Comparison of ENCODE assay signal across 8 cellular contexts in genomic region chr6:158474961-158475343, GRCh38.
DNase-seq lines count a peak whose midpoint lies in the region; ATAC-seq and TF ChIP-seq lines count a peak whose summit lies in the region.

No MANE protein-coding gene starts in this region.

- H3K36me3 ChIP-seq in mucosa of descending colon (ENCODE audit: low read depth) (no peaks in the 10 kb centered on the region), tibial artery (peaks cover 5 to 16% (median 14%) of the 10 kb centered on the region in 3 donors)

- intact Hi-C loops in mucosa of descending colon (cut with DNase I, micrococcal nuclease) (no loop called here), tibial artery (cut with DNase I; ENCODE audit: low total_unique reads) (no loop called here)

- H3K9me3 ChIP-seq in mucosa of descending colon = no peaks in the 10 kb centered on the region
- H3K9me3 ChIP-seq in tibial artery = no peaks in the 10 kb centered on the region

- H3K4me1 ChIP-seq in mucosa of descending colon (ENCODE audit: low read depth) (peaks cover 19% of the 10 kb centered on the region), tibial artery (no peaks in the 10 kb centered on the region)

- no peak overlapping the region for H3K27ac ChIP-seq in tibial artery

- no peak for TF ChIP-seq CTCF in mucosa of descending colon (IDR thresholded peaks at IDR 0.05)
- TF ChIP-seq CTCF in tibial artery (IDR thresholded peaks at IDR 0.05) = no peak

- DNase-seq in EH (ENCODE audit: low read depth) (peak; percentile 76), SHP77 treated with DMSO at 0.1 percent for 48 hours (lab: John Stamatoyannopoulos, UW) (peak; percentile 93), mucosa of descending colon (peak in 1 of 3 donors; percentile 28), tibial artery (no peak), AML-193 (lab: John Stamatoyannopoulos, UW) (no peak)

- H3K4me3 ChIP-seq in mucosa of descending colon = no peak overlapping the region
- H3K4me3 ChIP-seq in tibial artery = no peak overlapping the region

- ATAC-seq in HG02623 (IDR thresholded peaks at IDR 0.05; ENCODE audit: unreplicated experiment) = peak; percentile 1
- ATAC-seq in mucosa of descending colon = peak; percentile 64
- no peak for ATAC-seq in HG03439 (IDR thresholded peaks at IDR 0.05; ENCODE audit: unreplicated experiment)
- no peak for ATAC-seq in HG03159 (IDR thresholded peaks at IDR 0.05; ENCODE audit: unreplicated experiment)

- no peaks in the 10 kb centered on the region for H3K27me3 ChIP-seq in tibial artery

Comparison
In these comparisons a context has a peak if more than half of its experiments do, and no peak if none do; other contexts are left out.
1. DNase-seq: peak in EH (single experiment) and SHP77 treated with DMSO at 0.1 percent for 48 hours (single experiment); none in tibial artery (0 of 2) and AML-193 (0 of 2).
2. ATAC-seq: peak in HG02623 (single experiment) and mucosa of descending colon (single experiment); none in HG03439 (single experiment) and HG03159 (single experiment).